ENCODE assay signal across 8 cellular contexts in the genomic region with DNA sequence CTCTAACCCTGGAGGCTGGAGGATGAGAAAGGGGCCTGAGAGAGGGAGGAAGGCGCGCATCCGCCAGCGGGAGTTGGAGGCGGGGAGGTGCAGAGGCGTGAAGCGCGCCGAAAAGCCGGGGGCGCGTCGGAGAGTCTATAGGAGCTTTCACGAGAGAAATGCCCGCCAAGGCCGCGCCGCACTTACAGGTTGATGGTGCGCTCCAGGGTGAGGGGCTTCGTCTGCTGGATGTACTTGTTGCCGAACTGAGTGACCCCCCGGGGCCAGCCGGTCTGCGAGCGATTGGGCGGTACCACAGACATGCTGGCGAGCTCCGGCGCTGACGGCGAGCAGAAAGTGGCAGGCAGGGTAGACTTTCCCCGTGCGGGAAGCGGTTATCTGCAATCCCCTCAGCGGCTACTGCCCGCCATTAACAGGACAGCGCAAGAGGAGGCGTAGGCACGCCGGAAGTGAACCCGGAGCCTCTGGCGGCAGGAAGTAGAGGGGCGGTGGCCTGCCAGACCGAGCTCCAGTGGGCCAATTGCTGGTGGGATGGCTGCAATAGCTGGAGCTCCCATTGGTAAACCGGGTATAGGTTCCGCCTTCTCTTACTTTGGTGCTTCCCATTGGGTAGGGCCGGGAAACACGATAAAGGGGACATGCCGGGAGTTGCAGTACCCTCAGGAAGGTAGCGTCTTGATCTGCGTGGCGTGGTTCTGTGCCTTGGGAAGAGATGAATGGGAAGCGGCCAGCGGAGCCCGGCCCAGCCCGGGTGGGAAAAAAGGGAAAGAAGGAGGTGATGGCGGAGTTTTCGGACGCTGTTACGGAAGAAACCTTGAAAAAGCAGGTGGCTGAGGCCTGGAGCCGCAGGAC. TPM values are rescaled to one million over a fixed set of nuclear protein-coding genes. Genes with fewer than 3 reads are reported as not detected.
DNase-seq lines count a peak whose midpoint lies in the region; ATAC-seq and TF ChIP-seq lines count a peak whose summit lies in the region.

A gene (minus strand): TSS at position 432 of the 852 bp plus-strand sequence. CDS start 130 bp downstream, at position 302.
A gene (plus strand): TSS at position 654 of the 852 bp plus-strand sequence. CDS start 59 bp downstream, at position 713.

- H3K9me3 ChIP-seq in SU-DHL-6 (ENCODE audit: insufficient read depth, low read length) (no peaks in the 10 kb centered on the region), osteoblast (ENCODE audit: low read depth, low read length) (no peaks in the 10 kb centered on the region), thoracic aorta (no peaks in the 10 kb centered on the region)

- H3K4me1 ChIP-seq in osteoblast (ENCODE audit: insufficient read depth, low read length) (peaks cover 28% of the 10 kb centered on the region), thoracic aorta (ENCODE audit: control insufficient read depth in 1 of 2, low read depth in 2 of 2) (peaks cover 18 to 43% of the 10 kb centered on the region in 2 donors)

- peaks cover 75% of the 10 kb centered on the region for H3K79me2 ChIP-seq in SU-DHL-6 (ENCODE audit: insufficient read depth, low read length)
- peaks cover 79% of the 10 kb centered on the region for H3K79me2 ChIP-seq in osteoblast (ENCODE audit: insufficient read depth, low read length)

- H3K4me3 Mint-ChIP-seq in activated naive CD8-positive, alpha-beta T cell treated with anti-CD3 and anti-CD28 coated beads, Interleukin-2, amount 10 ng/mL, durations not matched to agents 7 days and 5 days: peak within 1 kb of the TSS; percentile 95
- H3K4me3 Mint-ChIP-seq in glutamatergic neuron (ENCODE audit: unreplicated experiment): peak within 1 kb of the TSS; percentile 100

- peak; percentile 61 for TF ChIP-seq POLR2A in GM10847 (IDR thresholded peaks at IDR 0.05; ENCODE audit: extremely low read depth, insufficient read length)

- no peaks in the 10 kb centered on the region for H3K27me3 Mint-ChIP-seq in activated naive CD8-positive, alpha-beta T cell treated with anti-CD3 and anti-CD28 coated beads, Interleukin-2, amount 10 ng/mL, durations not matched to agents 7 days and 5 days
- peaks cover 2% of the 10 kb centered on the region for H3K27me3 Mint-ChIP-seq in glutamatergic neuron (ENCODE audit: unreplicated experiment)

- H4K20me1 ChIP-seq in SU-DHL-6 (ENCODE audit: low read depth, low read length) (peaks cover 30% of the 10 kb centered on the region), osteoblast (ENCODE audit: insufficient read depth, low read length) (peaks cover 32% of the 10 kb centered on the region)

- H3K27me3 ChIP-seq in SU-DHL-6 (ENCODE audit: low read length) (no peaks in the 10 kb centered on the region), osteoblast (ENCODE audit: insufficient read depth, low read length) (no peaks in the 10 kb centered on the region), thoracic aorta (replicated peaks; ENCODE audit: insufficient read depth) (no peaks in the 10 kb centered on the region)

- no peaks in the 10 kb centered on the region for H3F3A ChIP-seq in SU-DHL-6 (ENCODE audit: insufficient read depth)

- peak within 1 kb of the TSS; percentile 91 for H3K27ac Mint-ChIP-seq in activated naive CD8-positive, alpha-beta T cell treated with anti-CD3 and anti-CD28 coated beads, Interleukin-2, amount 10 ng/mL, durations not matched to agents 7 days and 5 days
- H3K27ac Mint-ChIP-seq in glutamatergic neuron (ENCODE audit: unreplicated experiment): peak within 1 kb of the TSS; percentile 99

- H3K4me3 ChIP-seq in SU-DHL-6 (ENCODE audit: insufficient read depth, low read length, poor library complexity, severe bottlenecking): peak within 1 kb of the TSS; percentile 77
- H3K4me3 ChIP-seq in osteoblast (ENCODE audit: insufficient read depth, low read length): peak within 1 kb of the TSS; percentile 90
- H3K4me3 ChIP-seq in thoracic aorta: peak within 1 kb of the TSS; percentile 90

- no peaks in the 10 kb centered on the region for H3K9me3 Mint-ChIP-seq in activated naive CD8-positive, alpha-beta T cell treated with anti-CD3 and anti-CD28 coated beads, Interleukin-2, amount 10 ng/mL, durations not matched to agents 7 days and 5 days
- peaks cover 4% of the 10 kb centered on the region for H3K9me3 Mint-ChIP-seq in glutamatergic neuron (ENCODE audit: unreplicated experiment)

- POLR2A ChIA-PET in activated naive CD8-positive, alpha-beta T cell treated with anti-CD3 and anti-CD28 coated beads, Interleukin-2, amount 10 ng/mL, durations not matched to agents 7 days and 5 days (lab: Charles Lee): interaction anchor here (1.0 to 1.4 kb wide), 3 partner anchors 27 to 157 kb away, joined by 3 to 8 read pairs (median 7); a partner anchor contains a TSS

- peak within 1 kb of the TSS; percentile 85 for H3K9ac ChIP-seq in SU-DHL-6 (ENCODE audit: low read length)

- peak within 1 kb of the TSS; percentile 68 for H2AFZ ChIP-seq in SU-DHL-6 (ENCODE audit: low read depth, low read length, severe bottlenecking)
- H2AFZ ChIP-seq in osteoblast (ENCODE audit: low read length): peak within 1 kb of the TSS; percentile 92

- H3K4me1 Mint-ChIP-seq in activated naive CD8-positive, alpha-beta T cell treated with anti-CD3 and anti-CD28 coated beads, Interleukin-2, amount 10 ng/mL, durations not matched to agents 7 days and 5 days: peaks cover 41% of the 10 kb centered on the region
- H3K4me1 Mint-ChIP-seq in glutamatergic neuron (ENCODE audit: low read depth, unreplicated experiment): peaks cover 11% of the 10 kb centered on the region

- H3K9me2 ChIP-seq in SU-DHL-6 (replicated peaks; ENCODE audit: insufficient read depth, low read length): no peaks in the 10 kb centered on the region

- TF ChIP-seq CTCF in SU-DHL-6 (IDR thresholded peaks at IDR 0.05; ENCODE audit: insufficient read depth, low read length, poor library complexity, severe bottlenecking) (no peak), glutamatergic neuron (IDR thresholded peaks at IDR 0.05; ENCODE audit: partially characterized antibody, unreplicated experiment) (peak; percentile 18), osteoblast (IDR thresholded peaks at IDR 0.05; ENCODE audit: extremely low read depth, low read depth, low read length) (no peak), thoracic aorta (IDR thresholded peaks at IDR 0.05) (peak; percentile 7)

- H3K36me3 ChIP-seq in SU-DHL-6 (ENCODE audit: low read length): peaks cover 35% of the 10 kb centered on the region
- H3K36me3 ChIP-seq in osteoblast (ENCODE audit: insufficient read depth, low read length): peaks cover 37% of the 10 kb centered on the region
- H3K36me3 ChIP-seq in thoracic aorta: peaks cover 7% of the 10 kb centered on the region

- peaks cover 23% of the 10 kb centered on the region for H3K36me3 Mint-ChIP-seq in activated naive CD8-positive, alpha-beta T cell treated with anti-CD3 and anti-CD28 coated beads, Interleukin-2, amount 10 ng/mL, durations not matched to agents 7 days and 5 days
- H3K36me3 Mint-ChIP-seq in glutamatergic neuron (ENCODE audit: unreplicated experiment): no peaks in the 10 kb centered on the region

- H3K27ac ChIP-seq in SU-DHL-6 (ENCODE audit: low read depth, low read length) (peak within 1 kb of the TSS; percentile 82), osteoblast (ENCODE audit: low read depth, low read length) (peak within 1 kb of the TSS; percentile 50), thoracic aorta (peak within 1 kb of the TSS; percentile 90 to 91)

- ATAC-seq in HG02678 (IDR thresholded peaks at IDR 0.05; ENCODE audit: unreplicated experiment) (peak; percentile 97), thoracic aorta (ENCODE audit: insufficient number of reproducible peaks, low FRiP score, low read depth) (peak; percentile 99)
- peak; percentile 99 for ATAC-seq in activated naive CD8-positive, alpha-beta T cell treated with anti-CD3 and anti-CD28 coated beads, Interleukin-2, amount 10 ng/mL, durations not matched to agents 7 days and 5 days (ENCODE audit: low read depth)

- H3K4me2 ChIP-seq in SU-DHL-6 (ENCODE audit: low read depth, low read length, poor library complexity, severe bottlenecking) (peak within 1 kb of the TSS; percentile 82), osteoblast (ENCODE audit: insufficient read depth, low read length) (peak within 1 kb of the TSS; percentile 89)

- DNase-seq in NCI-H128 (lab: John Stamatoyannopoulos, UW; ENCODE audit: unreplicated experiment) (peak; percentile 87), glutamatergic neuron (peak; percentile 91), osteoblast (ENCODE audit: insufficient read length, low spot score, missing footprints) (peak; percentile 98), thoracic aorta (ENCODE audit: low spot score) (peak; percentile 90)
- peak; percentile 83 for DNase-seq in activated naive CD8-positive, alpha-beta T cell treated with anti-CD3 and anti-CD28 coated beads, Interleukin-2, amount 10 ng/mL, durations not matched to agents 7 days and 5 days

RNA-seq across cellular contexts. Expression of the first gene that starts in this region (rescaled TPM):
- 100 to 1,000 TPM; 200 to 204 TPM for total RNA-seq in activated naive CD8-positive, alpha-beta T cell treated with anti-CD3 and anti-CD28 coated beads, Interleukin-2, amount 10 ng/mL, durations not matched to agents 7 days and 5 days
- total RNA-seq in glutamatergic neuron (ENCODE audit: unreplicated experiment) (135 TPM), osteoblast (58.6 and 64.5 TPM in 2 replicates), thoracic aorta (10 to 100 TPM; 43.5 to 52.3 TPM)

RNA-seq across cellular contexts. Expression of the second gene that starts in this region (rescaled TPM):
- 10 to 100 TPM; 39.3 to 39.6 TPM for total RNA-seq in activated naive CD8-positive, alpha-beta T cell treated with anti-CD3 and anti-CD28 coated beads, Interleukin-2, amount 10 ng/mL, durations not matched to agents 7 days and 5 days
- total RNA-seq in glutamatergic neuron (ENCODE audit: unreplicated experiment) (45.6 TPM), osteoblast (39.2 and 47.4 TPM in 2 replicates), thoracic aorta (10 to 100 TPM; 43.3 to 71.7 TPM)

Comparison
In these comparisons a context has a peak if more than half of its experiments do, and no peak if none do; other contexts are left out.
1. Peak in every context shown above with its lines: DNase-seq, ATAC-seq, H3K4me3 ChIP-seq and H3K27ac ChIP-seq.
2. CTCF ChIP-seq: peak in glutamatergic neuron (single experiment) and thoracic aorta (single experiment); none in SU-DHL-6 (single experiment) and osteoblast (single experiment).